ENCODE assay signal across 11 cellular contexts in genomic region chr17:57707892-57708291, GRCh38. TPM values are rescaled to one million over a fixed set of nuclear protein-coding genes. Genes with fewer than 3 reads are reported as not detected.
DNase-seq lines count a peak whose midpoint lies in the region; ATAC-seq lines count a peak whose summit lies in the region.
"Had no signal": no experiment of that assay in that cellular context is flagged by ENCODE, and none has a peak within 500 bp of the region (broad histone marks: within the 10 kb centered on the region; RNA-seq: fewer than 3 reads in every experiment).

No MANE protein-coding gene starts in this region.

- no peaks in the 10 kb centered on the region for H3K36me3 ChIP-seq in H7 (replicated peaks; ENCODE audit: control insufficient read depth, insufficient read depth, low read length)

- peak overlapping the region; percentile 18 for H3K4me3 ChIP-seq in H7 (ENCODE audit: insufficient read depth, low read depth, low read length)

- intact Hi-C loops in left cardiac atrium (cut with DNase I): no loop called here

- peak; percentile 66 for DNase-seq in H7
- DNase-seq in NCI-H524 treated with DMSO at 0.1 percent for 48 hours (lab: John Stamatoyannopoulos, UW): peak; percentile 84
- DNase-seq in left cardiac atrium: no peak
- DNase-seq in pons (ENCODE audit: low spot score): peak; percentile 62
- DNase-seq in stimulated activated CD4-positive, alpha-beta T cell treated with anti-CD3 and anti-CD28 coated beads, Interleukin-12 subunit alpha, Interleukin-12 subunit beta, amount 100 ng/mL, for 4 hours: no peak
- DNase-seq in central memory CD4-positive, alpha-beta T cell: no peak
- DNase-seq: erythroblast, naive B cell, NCI-H1105 treated with DMSO at 0.1 percent for 48 hours had no signal

- H3K27me3 ChIP-seq in H7 (ENCODE audit: control insufficient read depth, insufficient read depth, low read length): no peaks in the 10 kb centered on the region; the same call in 1 of the 2 replicates

- ATAC-seq in left cardiac atrium: peak; percentile 61 to 74
- no peak for ATAC-seq in HG03571 (IDR thresholded peaks at IDR 0.05; ENCODE audit: unreplicated experiment)
- no peak for ATAC-seq in HG02884 (IDR thresholded peaks at IDR 0.05; ENCODE audit: unreplicated experiment)

RNA-seq across cellular contexts. Expression of gene CCDC182, which starts 37.2 kb away (rescaled TPM):
- not detected in 2 replicates for total RNA-seq in H7 (2014; rRNA removed; shearing (Covaris generic))
- total RNA-seq in left cardiac atrium: not detected

Comparison
In these comparisons a context has a peak if more than half of its experiments do, and no peak if none do; other contexts are left out.
1. DNase-seq: peak in H7 (single experiment), NCI-H524 treated with DMSO at 0.1 percent for 48 hours (single experiment) and pons (single experiment); none in left cardiac atrium (single experiment), stimulated activated CD4-positive, alpha-beta T cell treated with anti-CD3 and anti-CD28 coated beads, Interleukin-12 subunit alpha, Interleukin-12 subunit beta, amount 100 ng/mL, for 4 hours (single experiment) and central memory CD4-positive, alpha-beta T cell (single experiment).
2. ATAC-seq: peak in left cardiac atrium (2 of 2); none in HG03571 (single experiment) and HG02884 (single experiment).